1 cellular context compared by ENCODE assay signal in genomic region chr17:8956521-8956920, GRCh38.
TF ChIP-seq lines count a peak whose summit lies in the region.

No MANE protein-coding gene starts in this region.

TF ChIP-seq in GM12878, 131 proteins besides CTCF, POLR2A, EP300 and RAD21 (continued from another document and continues in another):
- TF ChIP-seq E4F1 (IDR thresholded peaks at IDR 0.05; ENCODE audit: borderline replicate concordance, partially characterized antibody): no peak
- no peak for TF ChIP-seq SREBF1 (IDR thresholded peaks at IDR 0.05; ENCODE audit: low read length)
- TF ChIP-seq SKIL (IDR thresholded peaks at IDR 0.05; ENCODE audit: low read depth, poor library complexity, severe bottlenecking): peak; percentile 25
- TF ChIP-seq ATF3 (IDR thresholded peaks at IDR 0.05; ENCODE audit: borderline replicate concordance, extremely low read depth, low read depth, low read length): no peak
- TF ChIP-seq NFXL1 (IDR thresholded peaks at IDR 0.05; ENCODE audit: borderline replicate concordance): no peak
- 0 out of 2 replicates have a peak, but pooled peaks have one; percentile 39 for TF ChIP-seq MXI1 (IDR thresholded peaks at IDR 0.05; ENCODE audit: low read depth, low read length)
- no peak for TF ChIP-seq ZNF622 (IDR thresholded peaks at IDR 0.05)
- peak; percentile 80 for TF ChIP-seq CREM (IDR thresholded peaks at IDR 0.05; ENCODE audit: low read depth)
- no peak for TF ChIP-seq RCOR1 (conservative IDR thresholded peaks at IDR 0.05; ENCODE audit: low read depth, low read length)
- peak; percentile 69 for TF ChIP-seq NBN (IDR thresholded peaks at IDR 0.05)
- no peak for TF ChIP-seq RB1 (IDR thresholded peaks at IDR 0.05; ENCODE audit: borderline replicate concordance)
- peak; percentile 7; the same call in 1 of the 2 replicates for TF ChIP-seq PAX5 (IDR thresholded peaks at IDR 0.05; ENCODE audit: borderline replicate concordance, low read depth, low read length)
- TF ChIP-seq CEBPB (IDR thresholded peaks at IDR 0.05; ENCODE audit: borderline replicate concordance in 1 of 2, low read depth in 2 of 2, low read length in 2 of 2): no peak
- TF ChIP-seq JUND (IDR thresholded peaks at IDR 0.05; ENCODE audit: low read depth, low read length): no peak
- TF ChIP-seq RBBP5 (conservative IDR thresholded peaks at IDR 0.05): no peak
- TF ChIP-seq SPI1 (IDR thresholded peaks at IDR 0.05; ENCODE audit: borderline replicate concordance, insufficient read depth, low read depth, low read length): no peak
- TF ChIP-seq RAD51 (IDR thresholded peaks at IDR 0.05): no peak
- TF ChIP-seq MYB (IDR thresholded peaks at IDR 0.05; ENCODE audit: borderline replicate concordance, low read depth, low read length): no peak
- TF ChIP-seq CBX5 (IDR thresholded peaks at IDR 0.05; ENCODE audit: low read depth): 0 out of 2 replicates have a peak, but pooled peaks have one; percentile 29
- TF ChIP-seq GATAD2B (conservative IDR thresholded peaks at IDR 0.05; ENCODE audit: low read depth): peak; percentile 50; the same call in 1 of the 2 replicates
- TF ChIP-seq TBL1XR1 (IDR thresholded peaks at IDR 0.05; ENCODE audit: low read depth, low read length): peak; percentile 38; the same call in 1 of the 2 replicates
- TF ChIP-seq RELB (IDR thresholded peaks at IDR 0.05; ENCODE audit: low read depth): peak; percentile 70
- TF ChIP-seq TAF1 (IDR thresholded peaks at IDR 0.05; ENCODE audit: borderline replicate concordance, low read depth, low read length): peak; percentile 45; the same call in 1 of the 2 replicates
- TF ChIP-seq SMC3 (IDR thresholded peaks at IDR 0.05; ENCODE audit: borderline replicate concordance, low read length): no peak
- TF ChIP-seq DPF2 (IDR thresholded peaks at IDR 0.05): peak; percentile 77
- peak; percentile 74; the same call in 1 of the 2 replicates for TF ChIP-seq FOXM1 (IDR thresholded peaks at IDR 0.05; ENCODE audit: low read depth, low read length)
- no peak for TF ChIP-seq HSF1 (IDR thresholded peaks at IDR 0.05; ENCODE audit: low read depth, low read length)
- TF ChIP-seq IKZF1 (conservative IDR thresholded peaks at IDR 0.05): peak; percentile 90
- TF ChIP-seq ZBED1 (IDR thresholded peaks at IDR 0.05; ENCODE audit: borderline replicate concordance): no peak
- TF ChIP-seq ZNF24 (IDR thresholded peaks at IDR 0.05): no peak; the same call in 1 of the 2 replicates
- TF ChIP-seq BMI1 (IDR thresholded peaks at IDR 0.05; ENCODE audit: borderline replicate concordance): peak; percentile 39; the same call in 1 of the 2 replicates
- TF ChIP-seq BCL11A (IDR thresholded peaks at IDR 0.05; ENCODE audit: low read depth, low read length): peak; percentile 67; the same call in 1 of the 2 replicates
- TF ChIP-seq ATF2 (IDR thresholded peaks at IDR 0.05; ENCODE audit: low read length): peak; percentile 75
- TF ChIP-seq KDM1A (IDR thresholded peaks at IDR 0.05; ENCODE audit: borderline replicate concordance): no peak
- no peak for TF ChIP-seq WRNIP1 (IDR thresholded peaks at IDR 0.05; ENCODE audit: borderline replicate concordance, low read depth, low read length)
- TF ChIP-seq PAX8 (IDR thresholded peaks at IDR 0.05): no peak
- peak; percentile 83 for TF ChIP-seq MTA2 (IDR thresholded peaks at IDR 0.05; ENCODE audit: low read depth)
- no peak for TF ChIP-seq POLR2AphosphoS2 (IDR thresholded peaks at IDR 0.05; ENCODE audit: low read depth, low read length)
- no peak for TF ChIP-seq KLF5 (IDR thresholded peaks at IDR 0.05; ENCODE audit: partially characterized antibody)
- TF ChIP-seq IRF4 (IDR thresholded peaks at IDR 0.05; ENCODE audit: low read depth, low read length): peak; percentile 89
- TF ChIP-seq CREB1 (IDR thresholded peaks at IDR 0.05; ENCODE audit: low read depth): peak; percentile 45; the same call in 1 of the 2 replicates
- TF ChIP-seq ZNF274 (IDR thresholded peaks at IDR 0.05; ENCODE audit: insufficient read depth, insufficient read length): no peak
- TF ChIP-seq MLLT1 (IDR thresholded peaks at IDR 0.05): peak; percentile 64
- TF ChIP-seq ESRRA (IDR thresholded peaks at IDR 0.05; ENCODE audit: low read length): no peak
- peak; percentile 64; the same call in 1 of the 2 replicates for TF ChIP-seq NR2F1 (conservative IDR thresholded peaks at IDR 0.05)
- no peak for TF ChIP-seq SMAD5 (IDR thresholded peaks at IDR 0.05; ENCODE audit: low read depth)
- no peak for TF ChIP-seq YBX1 (IDR thresholded peaks at IDR 0.05)
- 0 out of 4 replicates have a peak, but pooled peaks of 1 of the 2 experiments have one; percentile 28 for TF ChIP-seq SRF (IDR thresholded peaks at IDR 0.05; ENCODE audit: low read depth in 2 of 2, low read length in 2 of 2)
- TF ChIP-seq SP1 (IDR thresholded peaks at IDR 0.05; ENCODE audit: low read depth, low read length): peak; percentile 10
- TF ChIP-seq REST (IDR thresholded peaks at IDR 0.05; ENCODE audit: low read depth, low read length): no peak
- TF ChIP-seq POLR2AphosphoS5 (IDR thresholded peaks at IDR 0.05; ENCODE audit: low read length): peak; percentile 47
- peak; percentile 92 for TF ChIP-seq JUNB (IDR thresholded peaks at IDR 0.05)
- TF ChIP-seq LARP7 (IDR thresholded peaks at IDR 0.05): no peak
